ENCODE assay signal across 11 cellular contexts in genomic region chr1:8024329-8024728, GRCh38. TPM values are rescaled to one million over a fixed set of nuclear protein-coding genes. Genes with fewer than 3 reads are reported as not detected.
DNase-seq lines count a peak whose midpoint lies in the region; TF ChIP-seq lines count a peak whose summit lies in the region.
"Had no signal": no experiment of that assay in that cellular context is flagged by ENCODE, and none has a peak within 500 bp of the region (broad histone marks: within the 10 kb centered on the region; RNA-seq: fewer than 3 reads in every experiment).

No MANE protein-coding gene starts in this region.

- no peak overlapping the region for H3K27ac ChIP-seq in muscle layer of duodenum (ENCODE audit: low read length)
- peak overlapping the region; percentile 92 to 96 (median 94) for H3K27ac ChIP-seq in transverse colon
- no peak overlapping the region for H3K27ac ChIP-seq in RWPE1

- CTCF ChIA-PET in RWPE1 (lab: Yijun Ruan, JAX): interaction anchor here (0.6 to 1.7 kb wide), 3 partner anchors 9 to 290 kb away, joined by 3 read pairs; no protein-coding TSS in a partner anchor

- DNase-seq in NT2/D1 (ENCODE audit: low read depth, low spot score): no peak
- no peak for DNase-seq in transverse colon
- no peak for DNase-seq in HuH-7.5 (ENCODE audit: low spot score)
- DNase-seq in RWPE1 (ENCODE audit: low spot score): no peak
- no peak for DNase-seq in DMS 273 (lab: John Stamatoyannopoulos, UW; ENCODE audit: unreplicated experiment)
- no peak for DNase-seq in kidney tubule cell (ENCODE audit: low spot score)
- DNase-seq: activated CD4-positive, alpha-beta T cell treated with anti-CD3 and anti-CD28 coated beads for 48 hours; NCI-H1092 treated with DMSO at 0.1 percent for 48 hours; stimulated activated naive CD8-positive, alpha-beta T cell treated with anti-CD3 and anti-CD28 coated beads, Interleukin-15, Interleukin-2, amounts not matched to agents 100 U/mL and 50 U/mL, for 24 hours had no signal

- 68 to 72% methylated on average over 3 of the region's 3 CpGs for WGBS in transverse colon (ENCODE audit: low coverage in 1 of 2), 2 donors

- H3K9ac ChIP-seq in NT2/D1 (ENCODE audit: insufficient read length, low read depth) (no peak overlapping the region), endocrine pancreas (ENCODE audit: control insufficient read depth, insufficient read depth, low read length) (peak overlapping the region; percentile 23)

- POLR2A ChIA-PET in RWPE1 (lab: Yijun Ruan, JAX; ENCODE audit: low non-redundant PET): interaction anchor here (0.5 to 0.6 kb wide), 2 partner anchors 36 to 287 kb away, joined by 3 to 4 read pairs; no protein-coding TSS in a partner anchor

- H3K27me3 ChIP-seq in NT2/D1 (ENCODE audit: insufficient read depth, insufficient read length): peaks cover 5% of the 10 kb centered on the region
- no peaks in the 10 kb centered on the region for H3K27me3 ChIP-seq in endocrine pancreas (ENCODE audit: control insufficient read depth, insufficient read depth, low read length)
- H3K27me3 ChIP-seq in muscle layer of duodenum (ENCODE audit: low read depth, low read length): no peaks in the 10 kb centered on the region
- H3K27me3 ChIP-seq in transverse colon: no peaks in the 10 kb centered on the region

- intact Hi-C loops in transverse colon (cut with DNase I; ENCODE audit: low total_unique reads): loop anchor here (10.0 kb wide), 1 partner anchor 190 kb away; no protein-coding TSS in a partner anchor

- H3K36me3 ChIP-seq in NT2/D1 (ENCODE audit: insufficient read depth, insufficient read length, low read length) (no peaks in the 10 kb centered on the region), endocrine pancreas (ENCODE audit: control insufficient read depth, insufficient read depth, low read length) (no peaks in the 10 kb centered on the region), muscle layer of duodenum (ENCODE audit: control insufficient read depth in 1 of 2, insufficient read depth in 2 of 2, low read length in 2 of 2) (no peaks in the 10 kb centered on the region), transverse colon (no peaks in the 10 kb centered on the region)

- no peak for TF ChIP-seq POLR2A in transverse colon (IDR thresholded peaks at IDR 0.05)

- in situ Hi-C loops in transverse colon (cut with MboI; ENCODE audit: low pct_ligation_motif_present in 1 of 4, low pct_unique_long_range_greater_than_20kb in 1 of 4, low sequenced_read_pairs in 3 of 4): no loop called here

- TF ChIP-seq CTCF in transverse colon (IDR thresholded peaks at IDR 0.05) (no peak), RWPE1 (conservative IDR thresholded peaks at IDR 0.05; ENCODE audit: low read depth) (no peak)

- H3K4me1 ChIP-seq in NT2/D1 (ENCODE audit: insufficient read depth, insufficient read length) (peaks cover 4% of the 10 kb centered on the region), endocrine pancreas (ENCODE audit: control insufficient read depth, insufficient read depth, low read length) (peaks cover 28% of the 10 kb centered on the region), muscle layer of duodenum (ENCODE audit: control insufficient read depth in 1 of 2, insufficient read depth in 2 of 2, low read length in 2 of 2) (peaks cover 0 to 31% of the 10 kb centered on the region in 2 donors), transverse colon (peaks cover 10 to 81% (median 48%) of the 10 kb centered on the region in 4 donors)

- H3K9me3 ChIP-seq in NT2/D1 (ENCODE audit: insufficient read depth, low read length) (no peaks in the 10 kb centered on the region), endocrine pancreas (ENCODE audit: control insufficient read depth, low read length) (no peaks in the 10 kb centered on the region), muscle layer of duodenum (ENCODE audit: control insufficient read depth in 1 of 2, low read length in 2 of 2) (no peaks in the 10 kb centered on the region), transverse colon (no peaks in the 10 kb centered on the region)

- H3K4me3 ChIP-seq in NT2/D1 (ENCODE audit: insufficient read length, low read depth) (peak overlapping the region; percentile 86), endocrine pancreas (ENCODE audit: control insufficient read depth, insufficient read depth, low read length) (peak overlapping the region; percentile 100), muscle layer of duodenum (ENCODE audit: low read depth in 1 of 2, low read length in 2 of 2) (peak overlapping the region; percentile 74 to 96), transverse colon (peak overlapping the region in 3 of 4 donors; percentile 89 to 92 (median 92))

- no peak for TF ChIP-seq EP300 in transverse colon (IDR thresholded peaks at IDR 0.05; ENCODE audit: low read depth)

RNA-seq across cellular contexts. Expression of gene ERRFI1, which starts 1.8 kb away (rescaled TPM):
- 100 to 1,000 TPM in 1 of 4 donors, 10 to 100 TPM in 2, 1 to 10 TPM in 1; 10.0 to 101 (median 70.0) TPM for total RNA-seq in transverse colon

Comparison
In these comparisons a context has a peak if more than half of its experiments do, and no peak if none do; other contexts are left out.
1. H3K27ac ChIP-seq: peak in transverse colon (4 of 4); none in muscle layer of duodenum (single experiment) and RWPE1 (single experiment).
2. Peak in every context shown above with its lines, with median percentiles within 50 percentile points of each other: H3K4me3 ChIP-seq.